ENCODE assay signal across 1 cellular context in genomic region chr18:25350561-25351201, GRCh38.
A peak's percentile ranks its signal among the peaks of the same experiment; 100 is the strongest.
TF ChIP-seq lines count a peak whose summit lies in the region.

No MANE protein-coding gene starts in this region.

TF ChIP-seq in GM23338, 12 proteins besides CTCF, POLR2A, EP300 and RAD21 (continued from another document):
- TF ChIP-seq, protein P1, sequence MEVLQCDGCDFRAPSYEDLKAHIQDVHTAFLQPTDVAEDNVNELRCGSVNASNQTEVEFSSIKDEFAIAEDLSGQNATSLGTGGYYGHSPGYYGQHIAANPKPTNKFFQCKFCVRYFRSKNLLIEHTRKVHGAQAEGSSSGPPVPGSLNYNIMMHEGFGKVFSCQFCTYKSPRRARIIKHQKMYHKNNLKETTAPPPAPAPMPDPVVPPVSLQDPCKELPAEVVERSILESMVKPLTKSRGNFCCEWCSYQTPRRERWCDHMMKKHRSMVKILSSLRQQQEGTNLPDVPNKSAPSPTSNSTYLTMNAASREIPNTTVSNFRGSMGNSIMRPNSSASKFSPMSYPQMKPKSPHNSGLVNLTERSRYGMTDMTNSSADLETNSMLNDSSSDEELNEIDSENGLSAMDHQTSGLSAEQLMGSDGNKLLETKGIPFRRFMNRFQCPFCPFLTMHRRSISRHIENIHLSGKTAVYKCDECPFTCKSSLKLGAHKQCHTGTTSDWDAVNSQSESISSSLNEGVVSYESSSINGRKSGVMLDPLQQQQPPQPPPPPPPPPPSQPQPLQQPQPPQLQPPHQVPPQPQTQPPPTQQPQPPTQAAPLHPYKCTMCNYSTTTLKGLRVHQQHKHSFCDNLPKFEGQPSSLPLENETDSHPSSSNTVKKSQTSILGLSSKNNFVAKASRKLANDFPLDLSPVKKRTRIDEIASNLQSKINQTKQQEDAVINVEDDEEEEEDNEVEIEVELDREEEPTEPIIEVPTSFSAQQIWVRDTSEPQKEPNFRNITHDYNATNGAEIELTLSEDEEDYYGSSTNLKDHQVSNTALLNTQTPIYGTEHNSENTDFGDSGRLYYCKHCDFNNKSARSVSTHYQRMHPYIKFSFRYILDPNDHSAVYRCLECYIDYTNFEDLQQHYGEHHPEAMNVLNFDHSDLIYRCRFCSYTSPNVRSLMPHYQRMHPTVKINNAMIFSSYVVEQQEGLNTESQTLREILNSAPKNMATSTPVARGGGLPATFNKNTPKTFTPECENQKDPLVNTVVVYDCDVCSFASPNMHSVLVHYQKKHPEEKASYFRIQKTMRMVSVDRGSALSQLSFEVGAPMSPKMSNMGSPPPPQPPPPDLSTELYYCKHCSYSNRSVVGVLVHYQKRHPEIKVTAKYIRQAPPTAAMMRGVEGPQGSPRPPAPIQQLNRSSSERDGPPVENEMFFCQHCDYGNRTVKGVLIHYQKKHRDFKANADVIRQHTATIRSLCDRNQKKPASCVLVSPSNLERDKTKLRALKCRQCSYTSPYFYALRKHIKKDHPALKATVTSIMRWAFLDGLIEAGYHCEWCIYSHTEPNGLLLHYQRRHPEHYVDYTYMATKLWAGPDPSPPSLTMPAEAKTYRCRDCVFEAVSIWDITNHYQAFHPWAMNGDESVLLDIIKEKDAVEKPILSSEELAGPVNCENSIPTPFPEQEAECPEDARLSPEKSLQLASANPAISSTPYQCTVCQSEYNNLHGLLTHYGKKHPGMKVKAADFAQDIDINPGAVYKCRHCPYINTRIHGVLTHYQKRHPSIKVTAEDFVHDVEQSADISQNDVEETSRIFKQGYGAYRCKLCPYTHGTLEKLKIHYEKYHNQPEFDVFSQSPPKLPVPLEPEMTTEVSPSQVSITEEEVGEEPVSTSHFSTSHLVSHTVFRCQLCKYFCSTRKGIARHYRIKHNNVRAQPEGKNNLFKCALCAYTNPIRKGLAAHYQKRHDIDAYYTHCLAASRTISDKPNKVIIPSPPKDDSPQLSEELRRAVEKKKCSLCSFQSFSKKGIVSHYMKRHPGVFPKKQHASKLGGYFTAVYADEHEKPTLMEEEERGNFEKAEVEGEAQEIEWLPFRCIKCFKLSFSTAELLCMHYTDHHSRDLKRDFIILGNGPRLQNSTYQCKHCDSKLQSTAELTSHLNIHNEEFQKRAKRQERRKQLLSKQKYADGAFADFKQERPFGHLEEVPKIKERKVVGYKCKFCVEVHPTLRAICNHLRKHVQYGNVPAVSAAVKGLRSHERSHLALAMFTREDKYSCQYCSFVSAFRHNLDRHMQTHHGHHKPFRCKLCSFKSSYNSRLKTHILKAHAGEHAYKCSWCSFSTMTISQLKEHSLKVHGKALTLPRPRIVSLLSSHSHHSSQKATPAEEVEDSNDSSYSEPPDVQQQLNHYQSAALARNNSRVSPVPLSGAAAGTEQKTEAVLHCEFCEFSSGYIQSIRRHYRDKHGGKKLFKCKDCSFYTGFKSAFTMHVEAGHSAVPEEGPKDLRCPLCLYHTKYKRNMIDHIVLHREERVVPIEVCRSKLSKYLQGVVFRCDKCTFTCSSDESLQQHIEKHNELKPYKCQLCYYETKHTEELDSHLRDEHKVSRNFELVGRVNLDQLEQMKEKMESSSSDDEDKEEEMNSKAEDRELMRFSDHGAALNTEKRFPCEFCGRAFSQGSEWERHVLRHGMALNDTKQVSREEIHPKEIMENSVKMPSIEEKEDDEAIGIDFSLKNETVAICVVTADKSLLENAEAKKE (CRISPR knock-in tag; IDR thresholded peaks at IDR 0.05), result no peak
- TF ChIP-seq STAT1 (IDR thresholded peaks at IDR 0.05; ENCODE audit: unreplicated experiment), result no peak
- TF ChIP-seq CREB1 (CRISPR knock-in tag; IDR thresholded peaks at IDR 0.05; ENCODE audit: low read depth), result no peak
- peak; percentile 42 for TF ChIP-seq EZH2 (IDR thresholded peaks at IDR 0.05; ENCODE audit: low read depth, unreplicated experiment)
